ENCODE assay signal across 1 cellular context in genomic region chr17:42518755-42519545, GRCh38.
TF ChIP-seq lines count a peak whose summit lies in the region.

No MANE protein-coding gene starts in this region.

TF ChIP-seq in K562, 482 proteins besides CTCF, POLR2A, EP300 and RAD21 (continued from another document and continues in another):
- TF ChIP-seq PATZ1 (CRISPR knock-in tag; IDR thresholded peaks at IDR 0.05; ENCODE audit: borderline replicate concordance) (no peak), ATF6 (CRISPR knock-in tag; IDR thresholded peaks at IDR 0.05) (no peak), PTBP1 (IDR thresholded peaks at IDR 0.05; ENCODE audit: low read depth, low read length) (0 out of 2 replicates have a peak, but pooled peaks have one; percentile 6), NCOR1 (IDR thresholded peaks at IDR 0.05) (peak; percentile 78), MEIS2 (IDR thresholded peaks at IDR 0.05; ENCODE audit: partially characterized antibody) (peak; percentile 63), ZBTB2 (IDR thresholded peaks at IDR 0.05) (peak; percentile 50; the same call in 1 of the 2 replicates), ZNF639 (CRISPR knock-in tag; conservative IDR thresholded peaks at IDR 0.05 in 1 of 2, IDR thresholded peaks at IDR 0.05 in 1 of 2) (peak in 1 of 2 experiments; percentile 23; a peak in 2 of 4 replicates), VEZF1 (CRISPR knock-in tag; IDR thresholded peaks at IDR 0.05) (peak; percentile 88), CBFA2T3 (IDR thresholded peaks at IDR 0.05) (peak; percentile 88), SOX6 (IDR thresholded peaks at IDR 0.05) (peak; percentile 96), GTF2F1 (IDR thresholded peaks at IDR 0.05; ENCODE audit: low read depth, low read length) (no peak), FOSL1 (tag; conservative IDR thresholded peaks at IDR 0.05) (peak; percentile 69), SMARCB1 (IDR thresholded peaks at IDR 0.05; ENCODE audit: insufficient read length, low read depth) (peak; percentile 74), ARID1B (IDR thresholded peaks at IDR 0.05) (peak; percentile 77), CTBP1 (IDR thresholded peaks at IDR 0.05; ENCODE audit: borderline replicate concordance) (peak; percentile 82), PKNOX1 (IDR thresholded peaks at IDR 0.05) (peak; percentile 62), TBP (optimal IDR thresholded peaks at IDR 0.05; ENCODE audit: low read depth, low read length) (peak; percentile 25), ZNF184 (CRISPR knock-in tag; IDR thresholded peaks at IDR 0.05) (no peak), NR4A1 (CRISPR knock-in tag; IDR thresholded peaks at IDR 0.05) (0 out of 2 replicates have a peak, but pooled peaks have one; percentile 4), NR4A1 (tag; IDR thresholded peaks at IDR 0.05) (no peak), BHLHE40 (IDR thresholded peaks at IDR 0.05; ENCODE audit: low read length) (peak; percentile 42; the same call in 1 of the 2 replicates), SRF (CRISPR knock-in tag; IDR thresholded peaks at IDR 0.05) (no peak), NFIC (IDR thresholded peaks at IDR 0.05) (peak; percentile 98), ZNF175 (CRISPR knock-in tag; IDR thresholded peaks at IDR 0.05; ENCODE audit: low read depth) (peak; percentile 47; the same call in 1 of the 2 replicates), RFX7 (CRISPR knock-in tag; IDR thresholded peaks at IDR 0.05) (0 out of 2 replicates have a peak, but pooled peaks have one; percentile 67), NR2C2 (CRISPR knock-in tag; IDR thresholded peaks at IDR 0.05) (no peak), NR2C2 (tag; IDR thresholded peaks at IDR 0.05) (peak; percentile 30; the same call in 1 of the 2 replicates), KLF13 (tag; IDR thresholded peaks at IDR 0.05; ENCODE audit: borderline replicate concordance, low read depth) (peak; percentile 66; the same call in 1 of the 2 replicates), SMARCA4 (IDR thresholded peaks at IDR 0.05) (peak; percentile 50), TFAP4 (CRISPR knock-in tag; IDR thresholded peaks at IDR 0.05; ENCODE audit: borderline replicate concordance) (peak; percentile 84; the same call in 1 of the 2 replicates), MYC (IDR thresholded peaks at IDR 0.05; ENCODE audit: low read depth, low read length) (peak; percentile 42; the same call in 1 of the 2 replicates), MYC (CRISPR knock-in tag; IDR thresholded peaks at IDR 0.05; ENCODE audit: borderline replicate concordance, low read depth) (no peak), ATF7 (IDR thresholded peaks at IDR 0.05) (no peak), ZNF395 (CRISPR knock-in tag; IDR thresholded peaks at IDR 0.05) (peak; percentile 7; the same call in 1 of the 2 replicates), KLF16 (IDR thresholded peaks at IDR 0.05) (peak; percentile 75), E2F4 (CRISPR knock-in tag; IDR thresholded peaks at IDR 0.05; ENCODE audit: low read depth) (no peak), TEAD2 (tag; IDR thresholded peaks at IDR 0.05) (0 out of 2 replicates have a peak, but pooled peaks have one; percentile 3), THRB (CRISPR knock-in tag; conservative IDR thresholded peaks at IDR 0.05) (peak; percentile 50; the same call in 1 of the 2 replicates), NFIX (CRISPR knock-in tag; IDR thresholded peaks at IDR 0.05; ENCODE audit: low read depth) (peak; percentile 18; the same call in 1 of the 2 replicates), ZBTB11 (CRISPR knock-in tag; IDR thresholded peaks at IDR 0.05) (peak in 1 of 3 experiments; percentile 64; a peak in 2 of 6 replicates), HIVEP1 (CRISPR knock-in tag; IDR thresholded peaks at IDR 0.05) (no peak), MTA3 (IDR thresholded peaks at IDR 0.05; ENCODE audit: borderline replicate concordance) (peak; percentile 79), TEAD4 (IDR thresholded peaks at IDR 0.05; ENCODE audit: low read length) (peak; percentile 72), TEAD4 (CRISPR knock-in tag; IDR thresholded peaks at IDR 0.05; ENCODE audit: borderline replicate concordance) (no peak), CSDE1 (IDR thresholded peaks at IDR 0.05) (no peak), MYNN (IDR thresholded peaks at IDR 0.05) (peak; percentile 94), MYNN (CRISPR knock-in tag; IDR thresholded peaks at IDR 0.05) (no peak), ZNF644 (tag; IDR thresholded peaks at IDR 0.05; ENCODE audit: low read depth) (peak; percentile 40; the same call in 1 of the 2 replicates), NEUROD1 (IDR thresholded peaks at IDR 0.05; ENCODE audit: borderline replicate concordance, low read depth, low read length, partially characterized antibody) (peak; percentile 56), SMARCE1 (IDR thresholded peaks at IDR 0.05) (peak; percentile 23), TCF7 (IDR thresholded peaks at IDR 0.05; ENCODE audit: borderline replicate concordance) (no peak)
